21 cellular contexts compared by ENCODE assay signal in genomic region chr6:148927581-148927980, GRCh38.
"Had no signal": no experiment of that assay in that cellular context is flagged by ENCODE, and none has a peak within 500 bp of the region (broad histone marks: within the 10 kb centered on the region; RNA-seq: fewer than 3 reads in every experiment).

No MANE protein-coding gene starts in this region.

- ATAC-seq: effector memory CD8-positive, alpha-beta T cell; esophagus mucosa; foreskin keratinocyte; gastrocnemius medialis; gastroesophageal sphincter; heart left ventricle; heart right ventricle had no signal

- DNase-seq: colonic mucosa; cortex of kidney; dermis blood vessel endothelial cell; dorsolateral prefrontal cortex; effector CD4-positive, alpha-beta T cell; effector CD8-positive, alpha-beta T cell; effector memory CD4-positive, alpha-beta T cell; effector memory CD8-positive, alpha-beta T cell; endodermal cell; erythroblast; esophagus squamous epithelium; foreskin fibroblast; foreskin keratinocyte; foreskin melanocyte; gastrocnemius medialis; glutamatergic neuron; head of caudate nucleus; heart left ventricle; heart right ventricle had no signal
